9 cellular contexts compared by ENCODE assay signal in the genomic region with DNA sequence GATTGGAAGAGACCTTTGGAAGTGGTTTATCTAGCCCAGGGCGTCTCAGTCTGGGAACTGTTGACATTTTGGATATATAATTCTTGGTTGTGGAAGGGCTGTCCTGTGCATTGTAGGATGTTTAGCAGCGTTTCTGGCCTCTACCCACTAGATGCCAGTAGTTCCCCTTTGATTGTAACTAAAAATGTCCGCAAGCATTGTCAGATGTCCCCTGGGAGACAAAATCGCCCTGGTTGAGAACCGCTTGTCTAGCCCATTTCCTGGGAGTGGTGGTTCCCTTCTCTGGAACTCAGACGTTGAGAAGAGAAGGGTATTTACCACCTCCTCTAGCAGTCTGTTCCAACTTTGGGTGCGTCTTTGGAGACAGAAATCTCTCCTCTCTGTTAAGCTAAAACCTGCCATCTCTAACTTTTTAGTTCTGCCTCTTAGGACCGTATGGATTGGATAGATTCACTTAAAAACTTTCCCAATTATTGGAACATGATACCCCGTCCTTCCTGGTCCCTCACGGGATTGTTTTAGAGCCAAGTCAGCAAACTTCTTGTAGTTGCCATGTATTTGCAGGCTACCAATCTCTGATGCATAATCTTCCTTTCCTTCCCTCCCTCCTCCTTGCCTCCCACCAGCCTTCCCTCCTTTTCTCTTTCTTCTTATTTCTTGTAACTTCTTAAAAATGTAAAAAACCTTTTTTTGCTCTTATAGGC. TPM values are rescaled to one million over a fixed set of nuclear protein-coding genes. Genes with fewer than 3 reads are reported as not detected.
DNase-seq lines count a peak whose midpoint lies in the region; ATAC-seq and FAIRE-seq lines count a peak whose summit lies in the region.
"Had no signal": no experiment of that assay in that cellular context is flagged by ENCODE, and none has a peak within 500 bp of the region (broad histone marks: within the 10 kb centered on the region; RNA-seq: fewer than 3 reads in every experiment).

No MANE protein-coding gene starts in this region.

- H3K9ac ChIP-seq in iPS-15b (ENCODE audit: low read depth, low read length): peak overlapping the region; percentile 16

- H3K27me3 ChIP-seq in SJSA1 (replicated peaks) (no peaks in the 10 kb centered on the region), iPS-15b (ENCODE audit: control insufficient read depth, insufficient read depth, low read length) (no peaks in the 10 kb centered on the region), small intestine (ENCODE audit: control insufficient read depth in 2 of 2, insufficient read depth in 2 of 2, low read length in 2 of 2) (no peaks in the 10 kb centered on the region)

- 0 out of 2 replicates have a peak overlapping the region, but pooled peaks have one; percentile 15 for H3K27ac ChIP-seq in SJSA1
- H3K27ac ChIP-seq in small intestine (ENCODE audit: low read depth in 1 of 2, low read length in 1 of 2): no peak overlapping the region

- H3K9me3 ChIP-seq in SJSA1 (replicated peaks) (no peaks in the 10 kb centered on the region), iPS-15b (ENCODE audit: control insufficient read depth, insufficient read depth, low read length) (no peaks in the 10 kb centered on the region), small intestine (ENCODE audit: control insufficient read depth, low read depth) (no peaks in the 10 kb centered on the region)

- FAIRE-seq in small intestine (lab: Jason Lieb, UNC): no peak
- FAIRE-seq: A204.1 had no signal

- intact Hi-C loops in posterior vena cava (cut with DNase I): no loop called here

- no peaks in the 10 kb centered on the region for H3K4me1 ChIP-seq in SJSA1 (replicated peaks)
- peaks cover 4% of the 10 kb centered on the region for H3K4me1 ChIP-seq in iPS-15b (ENCODE audit: control insufficient read depth, insufficient read depth, low read length)
- no peaks in the 10 kb centered on the region for H3K4me1 ChIP-seq in small intestine (ENCODE audit: control insufficient read depth in 2 of 2, insufficient read depth in 1 of 2, low read depth in 1 of 2, low read length in 1 of 2)

- WGBS in small intestine, 3 donors: 62 to 79% (median 78%) methylated on average over 10 of the region's 10 CpGs

- ATAC-seq in HG02588 (IDR thresholded peaks at IDR 0.05; ENCODE audit: unreplicated experiment): peak; percentile 63

- peaks cover 51% of the 10 kb centered on the region for H3K36me3 ChIP-seq in SJSA1
- peaks cover 5% of the 10 kb centered on the region for H3K36me3 ChIP-seq in iPS-15b (ENCODE audit: control insufficient read depth, insufficient read depth, low read length)
- peaks cover 0 to 3% of the 10 kb centered on the region in 2 donors for H3K36me3 ChIP-seq in small intestine (ENCODE audit: control insufficient read depth in 2 of 2, insufficient read depth in 2 of 2, low read length in 2 of 2)

- H3K4me3 ChIP-seq in SJSA1 (no peak overlapping the region), iPS-15b (ENCODE audit: low read depth, low read length) (no peak overlapping the region), small intestine (ENCODE audit: low read depth in 1 of 2, low read length in 2 of 2) (no peak overlapping the region)

- DNase-seq in DMS 273 (lab: John Stamatoyannopoulos, UW; ENCODE audit: unreplicated experiment): peak; percentile 4
- no peak for DNase-seq in DMS 273 treated with DMSO at 0.1 percent for 48 hours (lab: John Stamatoyannopoulos, UW)
- no peak for DNase-seq in SJSA1 (ENCODE audit: low read depth in 1 of 2, low spot score in 2 of 2)
- DNase-seq in middle frontal gyrus (ENCODE audit: extremely low spot score, low spot score): no peak
- no peak for DNase-seq in small intestine
- DNase-seq in posterior vena cava (ENCODE audit: low spot score): no peak

RNA-seq across cellular contexts. Expression of gene TMEM165, which starts 13.9 kb away (rescaled TPM):
- 178 and 196 TPM in 2 replicates for total RNA-seq in SJSA1 (2014; rRNA removed; shearing (Covaris generic))
- 10 to 100 TPM; 26.7 to 52.4 (median 27.7) TPM for polyA plus RNA-seq in small intestine
- 100 to 1,000 TPM; 132 to 149 TPM for total RNA-seq in posterior vena cava
